In the genomic region with DNA sequence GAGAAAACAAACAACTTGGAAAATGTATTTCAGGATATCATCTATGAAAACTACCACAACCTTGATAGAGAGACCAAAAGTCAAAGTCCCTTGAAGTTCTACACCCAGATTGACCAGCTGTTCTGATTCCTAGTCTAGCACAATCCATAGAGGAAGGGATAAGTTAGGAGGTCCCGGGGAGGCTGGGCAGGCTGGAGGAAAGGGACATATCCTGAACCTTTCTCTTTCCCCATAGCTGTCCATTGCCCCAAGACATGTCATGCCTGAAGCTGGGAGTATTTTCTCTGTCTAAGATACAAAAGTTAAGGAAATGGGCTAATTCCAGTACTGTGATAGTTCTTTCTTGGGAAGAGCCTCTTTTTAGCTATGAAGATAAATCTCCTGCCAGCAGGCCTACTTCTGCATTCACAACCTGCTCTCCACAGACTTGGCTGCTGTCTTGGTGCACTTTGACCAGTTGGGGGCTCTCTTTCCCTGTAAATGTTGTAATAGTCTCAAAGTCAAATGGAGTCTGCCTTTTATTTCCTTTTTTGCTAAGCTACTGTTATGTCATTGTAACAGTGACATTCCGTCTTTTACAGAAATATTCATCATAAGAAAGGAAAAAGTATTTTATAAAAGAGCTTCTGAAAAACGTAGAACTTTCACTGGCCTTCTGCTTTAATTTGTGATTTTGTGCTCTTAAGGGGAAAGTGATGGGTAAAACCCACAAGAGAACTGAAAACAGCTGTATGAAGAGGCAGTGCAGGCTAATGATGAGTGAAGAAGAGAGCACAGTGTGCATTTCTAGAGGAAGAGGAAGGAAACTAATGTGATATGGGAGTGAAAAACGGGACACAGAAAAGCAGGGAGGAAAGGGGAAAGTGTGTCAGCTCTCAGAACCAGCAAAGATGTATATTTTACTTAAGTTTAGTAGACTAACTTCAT, we compare ENCODE assay signal across 10 cellular contexts. TPM values are rescaled to one million over a fixed set of nuclear protein-coding genes. Genes with fewer than 3 reads are reported as not detected.
A peak's percentile ranks its signal among the peaks of the same experiment; 100 is the strongest.
DNase-seq lines count a peak whose midpoint lies in the region; ATAC-seq and TF ChIP-seq lines count a peak whose summit lies in the region.
"Not testable (repeated sequence)": the region's sequence is repeated elsewhere in the genome, so short reads cannot be mapped to it uniquely, and the experiment has no call there.
"Had no signal": no experiment of that assay in that cellular context is flagged by ENCODE, and none has a peak within 500 bp of the region (broad histone marks: within the 10 kb centered on the region; RNA-seq: fewer than 3 reads in every experiment).

No MANE protein-coding gene starts in this region.

- not testable (repeated sequence) for H3K4me1 ChIP-seq in right lobe of liver; thoracic aorta (ENCODE audit: control insufficient read depth in 1 of 2, low read depth in 2 of 2)

- not testable (repeated sequence) for H3K27ac ChIP-seq in right lobe of liver, thoracic aorta

- WGBS in right lobe of liver (ENCODE audit: insufficient coverage, low coverage, low lambda C conversion rate, missing lambda C conversion rate): 19% methylated on average over 4 of the region's 4 CpGs

- H3K4me3 Mint-ChIP-seq in activated CD4-positive, alpha-beta T cell treated with anti-CD3 and anti-CD28 coated beads for 36 hours; endothelial cell (ENCODE audit: unreplicated experiment): not testable (repeated sequence)

- not testable (repeated sequence) for H3K27me3 Mint-ChIP-seq in activated CD4-positive, alpha-beta T cell treated with anti-CD3 and anti-CD28 coated beads for 36 hours; endothelial cell (ENCODE audit: unreplicated experiment)

- H3K4me3 ChIP-seq in GM12875 (ENCODE audit: low read depth, low read length); right lobe of liver; thoracic aorta: not testable (repeated sequence)

- H3K4me1 Mint-ChIP-seq in activated CD4-positive, alpha-beta T cell treated with anti-CD3 and anti-CD28 coated beads for 36 hours; endothelial cell (ENCODE audit: unreplicated experiment): not testable (repeated sequence)

- POLR2A ChIA-PET in activated CD4-positive, alpha-beta T cell treated with anti-CD3 and anti-CD28 coated beads for 36 hours (lab: Charles Lee): not testable (repeated sequence)

- H3K36me3 Mint-ChIP-seq in activated CD4-positive, alpha-beta T cell treated with anti-CD3 and anti-CD28 coated beads for 36 hours (ENCODE audit: low read depth); endothelial cell (ENCODE audit: low read depth, unreplicated experiment): not testable (repeated sequence)

- TF ChIP-seq POLR2A in right lobe of liver (IDR thresholded peaks at IDR 0.05): not testable (repeated sequence)

- intact Hi-C loops in activated CD4-positive, alpha-beta T cell treated with anti-CD3 and anti-CD28 coated beads for 36 hours (cut with DNase I, micrococcal nuclease); right lobe of liver (cut with DNase I): not testable (repeated sequence)

- CTCF ChIA-PET in activated CD4-positive, alpha-beta T cell treated with anti-CD3 and anti-CD28 coated beads for 36 hours (lab: Charles Lee): interaction anchor here (0.6 to 1.8 kb wide), 24 partner anchors 8 to 1620 kb away, joined by 3 to 7 read pairs (median 3); a partner anchor contains a TSS

- H3K27ac Mint-ChIP-seq in activated CD4-positive, alpha-beta T cell treated with anti-CD3 and anti-CD28 coated beads for 36 hours; endothelial cell (ENCODE audit: unreplicated experiment): not testable (repeated sequence)

- H3K36me3 ChIP-seq in right lobe of liver, thoracic aorta: not testable (repeated sequence)

- H3K9me3 ChIP-seq in right lobe of liver, thoracic aorta: not testable (repeated sequence)

- ATAC-seq in GM21515 (IDR thresholded peaks at IDR 0.05; ENCODE audit: unreplicated experiment): peak; percentile 95
- ATAC-seq in HG03097 (IDR thresholded peaks at IDR 0.05; ENCODE audit: low FRiP score, unreplicated experiment): peak; percentile 88
- peak; percentile 83 for ATAC-seq in activated CD4-positive, alpha-beta T cell treated with anti-CD3 and anti-CD28 coated beads for 36 hours
- ATAC-seq in right lobe of liver: peak; percentile 63 to 83 (median 68)
- ATAC-seq in thoracic aorta (ENCODE audit: insufficient number of reproducible peaks, low FRiP score, low read depth): peak; percentile 36

- DNase-seq in NCI-H1694 (lab: John Stamatoyannopoulos, UW) (peak; percentile 0), endothelial cell (ENCODE audit: low spot score) (peak; percentile 24)
- peak; percentile 42 for DNase-seq in activated CD4-positive, alpha-beta T cell treated with anti-CD3 and anti-CD28 coated beads for 36 hours
- DNase-seq in right lobe of liver; thoracic aorta (ENCODE audit: low spot score): not testable (repeated sequence)

- peak; percentile 50 for TF ChIP-seq CTCF in GM12875 (IDR thresholded peaks at IDR 0.05; ENCODE audit: borderline replicate concordance, insufficient read depth, low read depth, low read length)
- not testable (repeated sequence) for TF ChIP-seq CTCF in endothelial cell (IDR thresholded peaks at IDR 0.05; ENCODE audit: unreplicated experiment)
- peak in 3 of 4 donors; percentile 18 to 41 (median 37) for TF ChIP-seq CTCF in right lobe of liver (IDR thresholded peaks at IDR 0.05)
- TF ChIP-seq CTCF in thoracic aorta (IDR thresholded peaks at IDR 0.05): peak; percentile 17

- H3K9me3 Mint-ChIP-seq in activated CD4-positive, alpha-beta T cell treated with anti-CD3 and anti-CD28 coated beads for 36 hours (ENCODE audit: low read depth); endothelial cell (ENCODE audit: unreplicated experiment): not testable (repeated sequence)

- H3K27me3 ChIP-seq in right lobe of liver; thoracic aorta (replicated peaks; ENCODE audit: insufficient read depth): not testable (repeated sequence)

RNA-seq across cellular contexts. Expression of a gene that starts 4.3 kb away (rescaled TPM):
- not detected for total RNA-seq in activated CD4-positive, alpha-beta T cell treated with anti-CD3 and anti-CD28 coated beads for 36 hours
- total RNA-seq in endothelial cell (ENCODE audit: unreplicated experiment): not detected
- not detected for total RNA-seq in right lobe of liver
- not detected for total RNA-seq in thoracic aorta
- total RNA-seq: adrenal gland, transverse colon had no signal

RNA-seq across cellular contexts. Expression of a gene that starts 16.6 kb away (rescaled TPM):
- total RNA-seq in activated CD4-positive, alpha-beta T cell treated with anti-CD3 and anti-CD28 coated beads for 36 hours: not detected
- total RNA-seq in endothelial cell (ENCODE audit: unreplicated experiment): not detected
- total RNA-seq in right lobe of liver: not detected
- not detected for total RNA-seq in thoracic aorta
- total RNA-seq: adrenal gland, transverse colon had no signal

RNA-seq across cellular contexts. Expression of a gene that starts 18.9 kb away (rescaled TPM):
- not detected for total RNA-seq in activated CD4-positive, alpha-beta T cell treated with anti-CD3 and anti-CD28 coated beads for 36 hours
- total RNA-seq in endothelial cell (ENCODE audit: unreplicated experiment): not detected
- not detected for total RNA-seq in right lobe of liver
- not detected for total RNA-seq in thoracic aorta
- total RNA-seq: adrenal gland, transverse colon had no signal

RNA-seq across cellular contexts. Expression of a gene that starts 23.9 kb away (rescaled TPM):
- not detected for total RNA-seq in activated CD4-positive, alpha-beta T cell treated with anti-CD3 and anti-CD28 coated beads for 36 hours
- not detected for total RNA-seq in endothelial cell (ENCODE audit: unreplicated experiment)
- not detected for total RNA-seq in right lobe of liver
- not detected for total RNA-seq in thoracic aorta
- total RNA-seq: adrenal gland, transverse colon had no signal

RNA-seq across cellular contexts. Expression of a gene that starts 34.0 kb away (rescaled TPM):
- not detected for total RNA-seq in activated CD4-positive, alpha-beta T cell treated with anti-CD3 and anti-CD28 coated beads for 36 hours
- total RNA-seq in endothelial cell (ENCODE audit: unreplicated experiment) (not detected), right lobe of liver (not detected), thoracic aorta (not detected)
- total RNA-seq: adrenal gland, transverse colon had no signal

Comparison
In these comparisons a context has a peak if more than half of its experiments do, and no peak if none do; other contexts are left out.
1. ATAC-seq: peak in every context shown above with its lines; median percentile 95 in GM21515; 88 in HG03097; 83 in activated CD4-positive, alpha-beta T cell treated with anti-CD3 and anti-CD28 coated beads for 36 hours; 68 in right lobe of liver; 36 in thoracic aorta.